ENCODE assay signal across 10 cellular contexts in the genomic region with DNA sequence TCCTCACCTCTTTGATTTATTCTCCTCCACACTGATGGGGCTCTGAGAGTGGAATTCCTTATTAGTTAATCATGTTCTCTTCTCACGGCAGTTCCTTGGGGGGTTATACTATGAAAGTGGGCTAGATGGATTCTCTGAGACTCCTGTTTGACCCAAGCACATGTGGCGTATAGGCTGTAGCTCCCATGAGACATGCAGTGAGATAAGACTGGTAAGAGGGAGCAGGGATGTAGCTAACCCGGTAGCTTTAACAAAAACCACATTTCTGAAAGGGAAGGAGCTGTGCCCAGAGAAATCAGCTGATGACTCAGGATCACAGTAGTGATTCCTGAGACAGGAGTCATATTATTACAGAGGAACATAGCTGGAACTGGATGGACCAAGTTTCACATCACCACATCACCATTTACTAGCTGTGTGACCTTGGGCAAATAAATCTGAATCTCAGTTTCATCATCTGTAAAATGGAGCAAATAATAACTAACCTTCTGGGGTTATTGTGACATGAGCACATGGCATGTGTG.
DNase-seq lines count a peak whose midpoint lies in the region; ATAC-seq and TF ChIP-seq lines count a peak whose summit lies in the region.
"Had no signal": no experiment of that assay in that cellular context is flagged by ENCODE, and none has a peak within 500 bp of the region (broad histone marks: within the 10 kb centered on the region; RNA-seq: fewer than 3 reads in every experiment).

No MANE protein-coding gene starts in this region.

- H3F3A ChIP-seq in smooth muscle cell (ENCODE audit: low read depth): peaks cover 5% of the 10 kb centered on the region

- WGBS in smooth muscle cell (ENCODE audit: low lambda C conversion rate): 13% methylated on average over 3 of the region's 3 CpGs

- no peak overlapping the region for H2AFZ ChIP-seq in smooth muscle cell (ENCODE audit: low read depth)

- no peak overlapping the region for H3K4me3 Mint-ChIP-seq in WTC11
- H3K4me3 Mint-ChIP-seq: T-helper 2 cell treated with Interferon-gamma antibody and Interleukin-4, amounts not matched to agents 5 μg/mL and 100 μg/mL, for 36 hours had no signal

- ATAC-seq in WTC11: no peak
- ATAC-seq in foreskin keratinocyte: peak; percentile 97
- no peak for ATAC-seq in GM18519 (IDR thresholded peaks at IDR 0.05; ENCODE audit: low FRiP score, unreplicated experiment)

- peaks cover 7% of the 10 kb centered on the region; the same call in 1 of the 2 replicates for H3K4me1 Mint-ChIP-seq in WTC11

- CTCF ChIA-PET in WTC11 (lab: Charles Lee): interaction anchor here (2.0 kb wide), 1 partner anchor 21 kb away, joined by 6 read pairs; no protein-coding TSS in a partner anchor

- H3K9me3 ChIP-seq in smooth muscle cell (replicated peaks; ENCODE audit: low read depth): no peaks in the 10 kb centered on the region

- H3K4me3 ChIP-seq in smooth muscle cell: no peak overlapping the region

- no peaks in the 10 kb centered on the region for H3K9me3 Mint-ChIP-seq in WTC11
- H3K9me3 Mint-ChIP-seq: T-helper 2 cell treated with Interferon-gamma antibody and Interleukin-4, amounts not matched to agents 5 μg/mL and 100 μg/mL, for 36 hours had no signal

- peak overlapping the region; percentile 46 for H3K9ac ChIP-seq in smooth muscle cell (ENCODE audit: low read depth)

- POLR2A ChIA-PET in WTC11 (lab: Charles Lee): no interaction called here

- peaks cover 31% of the 10 kb centered on the region for H3K4me1 ChIP-seq in foreskin keratinocyte
- H3K4me1 ChIP-seq in smooth muscle cell (ENCODE audit: low read depth): no peaks in the 10 kb centered on the region

- H4K20me1 ChIP-seq in smooth muscle cell (ENCODE audit: low read depth): peaks cover 2% of the 10 kb centered on the region

- no peak for TF ChIP-seq CTCF in WTC11 (IDR thresholded peaks at IDR 0.05)
- TF ChIP-seq CTCF in foreskin keratinocyte (conservative IDR thresholded peaks at IDR 0.05): no peak
- TF ChIP-seq CTCF in smooth muscle cell (IDR thresholded peaks at IDR 0.05; ENCODE audit: borderline replicate concordance, insufficient read depth, poor library complexity, severe bottlenecking): no peak

- H3K27ac Mint-ChIP-seq in WTC11: 0 out of 2 replicates have a peak overlapping the region, but pooled peaks have one; percentile 2
- H3K27ac Mint-ChIP-seq: T-helper 2 cell treated with Interferon-gamma antibody and Interleukin-4, amounts not matched to agents 5 μg/mL and 100 μg/mL, for 36 hours had no signal

- H3K27me3 Mint-ChIP-seq in WTC11 (ENCODE audit: low read depth): no peaks in the 10 kb centered on the region

- DNase-seq in GM04504 (ENCODE audit: low read depth) (peak; percentile 94), WTC11 (ENCODE audit: low spot score) (no peak), foreskin keratinocyte (peak; percentile 94 to 98), smooth muscle cell (lab: John Stamatoyannopoulos, UW; ENCODE audit: unreplicated experiment) (no peak), NCI-H1092 treated with DMSO at 0.1 percent for 48 hours (lab: John Stamatoyannopoulos, UW) (no peak), NCI-H2227 (lab: John Stamatoyannopoulos, UW; ENCODE audit: unreplicated experiment) (no peak)
- no peak for DNase-seq in activated CD4-positive, alpha-beta T cell treated with anti-CD3 and anti-CD28 coated beads for 4 hours
- DNase-seq: activated effector memory CD4-positive, alpha-beta T cell treated with anti-CD3 and anti-CD28 coated beads, Interleukin-2, amount 50 U/mL, for 16 hours had no signal

- H3K36me3 Mint-ChIP-seq in WTC11: peaks cover 27% of the 10 kb centered on the region

- H3K79me2 ChIP-seq in smooth muscle cell (ENCODE audit: low read depth): no peaks in the 10 kb centered on the region

- H3K4me2 ChIP-seq in smooth muscle cell: peak overlapping the region; percentile 27

- H3K36me3 ChIP-seq in smooth muscle cell (ENCODE audit: low read depth): peaks cover 5% of the 10 kb centered on the region

- no peaks in the 10 kb centered on the region for H3K27me3 ChIP-seq in foreskin keratinocyte
- no peaks in the 10 kb centered on the region for H3K27me3 ChIP-seq in smooth muscle cell (ENCODE audit: low read depth)

- H3K27ac ChIP-seq in foreskin keratinocyte (peak overlapping the region; percentile 70), smooth muscle cell (ENCODE audit: low read depth) (peak overlapping the region; percentile 86)

TF ChIP-seq in WTC11, 78 proteins besides CTCF, POLR2A, EP300 and RAD21:
- TF ChIP-seq ERG (CRISPR knock-in tag; IDR thresholded peaks at IDR 0.05): no peak
- no peak for TF ChIP-seq JAZF1 (CRISPR knock-in tag; IDR thresholded peaks at IDR 0.05)
- TF ChIP-seq TEAD4 (CRISPR knock-in tag; IDR thresholded peaks at IDR 0.05): no peak
- TF ChIP-seq, protein P1, sequence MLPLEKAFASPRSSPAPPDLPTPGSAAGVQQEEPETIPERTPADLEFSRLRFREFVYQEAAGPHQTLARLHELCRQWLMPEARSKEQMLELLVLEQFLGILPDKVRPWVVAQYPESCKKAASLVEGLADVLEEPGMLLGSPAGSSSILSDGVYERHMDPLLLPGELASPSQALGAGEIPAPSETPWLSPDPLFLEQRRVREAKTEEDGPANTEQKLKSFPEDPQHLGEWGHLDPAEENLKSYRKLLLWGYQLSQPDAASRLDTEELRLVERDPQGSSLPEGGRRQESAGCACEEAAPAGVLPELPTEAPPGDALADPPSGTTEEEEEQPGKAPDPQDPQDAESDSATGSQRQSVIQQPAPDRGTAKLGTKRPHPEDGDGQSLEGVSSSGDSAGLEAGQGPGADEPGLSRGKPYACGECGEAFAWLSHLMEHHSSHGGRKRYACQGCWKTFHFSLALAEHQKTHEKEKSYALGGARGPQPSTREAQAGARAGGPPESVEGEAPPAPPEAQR (CRISPR knock-in tag; IDR thresholded peaks at IDR 0.05): no peak

Comparison
In these comparisons a context has a peak if more than half of its experiments do, and no peak if none do; other contexts are left out.
1. DNase-seq: peak in GM04504 (single experiment) and foreskin keratinocyte (2 of 2); none in WTC11 (single experiment), smooth muscle cell (single experiment), NCI-H1092 treated with DMSO at 0.1 percent for 48 hours (single experiment), NCI-H2227 (single experiment) and activated CD4-positive, alpha-beta T cell treated with anti-CD3 and anti-CD28 coated beads for 4 hours (0 of 2).